1 cellular context compared by ENCODE assay signal in the genomic region with DNA sequence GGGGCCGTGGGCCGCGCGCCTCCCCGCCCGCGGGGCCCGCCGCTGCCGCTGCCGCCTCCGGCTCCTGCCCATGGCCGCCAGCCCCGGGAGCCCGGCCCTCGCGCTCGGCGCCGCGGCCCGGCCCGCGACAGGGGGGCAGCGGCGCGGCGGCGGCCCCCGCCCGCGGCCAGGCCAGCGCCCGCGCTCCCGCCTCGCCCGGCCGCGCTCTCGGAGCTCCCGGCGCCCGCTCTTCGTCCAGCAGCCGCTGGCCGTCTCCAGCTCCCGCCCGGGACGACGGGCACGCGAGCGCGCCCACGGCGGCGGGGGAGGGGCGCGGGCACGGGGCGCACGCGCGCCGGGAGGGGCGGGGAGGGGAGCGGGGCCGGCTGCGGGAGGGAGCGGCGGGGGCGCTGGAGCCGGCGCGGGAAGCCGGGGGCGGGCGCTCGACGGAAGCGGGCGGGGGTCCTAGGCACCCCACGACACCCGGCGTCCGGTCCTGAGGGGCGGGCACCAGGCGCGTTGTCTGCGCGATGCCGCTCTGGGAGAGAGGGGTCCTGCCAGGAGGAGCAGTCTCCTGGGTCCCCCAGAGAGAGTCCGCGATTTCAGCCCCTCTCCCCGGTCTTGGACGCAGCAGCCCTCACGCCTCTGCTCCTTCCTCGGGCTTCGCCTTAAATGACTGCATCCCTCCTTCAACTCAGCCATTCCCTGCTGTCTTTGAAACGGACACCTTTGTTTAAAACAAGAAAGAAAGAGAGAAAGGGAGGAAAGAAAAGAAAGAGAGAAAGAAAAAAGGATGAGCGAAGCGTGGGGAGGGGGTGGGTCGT.
TF ChIP-seq lines count a peak whose summit lies in the region.

No MANE protein-coding gene starts in this region.

TF ChIP-seq in HEK293, 187 proteins besides CTCF, POLR2A, EP300 and RAD21 (continued from another document):
- TF ChIP-seq, protein P1, sequence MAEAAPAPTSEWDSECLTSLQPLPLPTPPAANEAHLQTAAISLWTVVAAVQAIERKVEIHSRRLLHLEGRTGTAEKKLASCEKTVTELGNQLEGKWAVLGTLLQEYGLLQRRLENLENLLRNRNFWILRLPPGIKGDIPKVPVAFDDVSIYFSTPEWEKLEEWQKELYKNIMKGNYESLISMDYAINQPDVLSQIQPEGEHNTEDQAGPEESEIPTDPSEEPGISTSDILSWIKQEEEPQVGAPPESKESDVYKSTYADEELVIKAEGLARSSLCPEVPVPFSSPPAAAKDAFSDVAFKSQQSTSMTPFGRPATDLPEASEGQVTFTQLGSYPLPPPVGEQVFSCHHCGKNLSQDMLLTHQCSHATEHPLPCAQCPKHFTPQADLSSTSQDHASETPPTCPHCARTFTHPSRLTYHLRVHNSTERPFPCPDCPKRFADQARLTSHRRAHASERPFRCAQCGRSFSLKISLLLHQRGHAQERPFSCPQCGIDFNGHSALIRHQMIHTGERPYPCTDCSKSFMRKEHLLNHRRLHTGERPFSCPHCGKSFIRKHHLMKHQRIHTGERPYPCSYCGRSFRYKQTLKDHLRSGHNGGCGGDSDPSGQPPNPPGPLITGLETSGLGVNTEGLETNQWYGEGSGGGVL (tag by site-specific recombination; IDR thresholded peaks at IDR 0.05): no peak
- TF ChIP-seq, protein P2, sequence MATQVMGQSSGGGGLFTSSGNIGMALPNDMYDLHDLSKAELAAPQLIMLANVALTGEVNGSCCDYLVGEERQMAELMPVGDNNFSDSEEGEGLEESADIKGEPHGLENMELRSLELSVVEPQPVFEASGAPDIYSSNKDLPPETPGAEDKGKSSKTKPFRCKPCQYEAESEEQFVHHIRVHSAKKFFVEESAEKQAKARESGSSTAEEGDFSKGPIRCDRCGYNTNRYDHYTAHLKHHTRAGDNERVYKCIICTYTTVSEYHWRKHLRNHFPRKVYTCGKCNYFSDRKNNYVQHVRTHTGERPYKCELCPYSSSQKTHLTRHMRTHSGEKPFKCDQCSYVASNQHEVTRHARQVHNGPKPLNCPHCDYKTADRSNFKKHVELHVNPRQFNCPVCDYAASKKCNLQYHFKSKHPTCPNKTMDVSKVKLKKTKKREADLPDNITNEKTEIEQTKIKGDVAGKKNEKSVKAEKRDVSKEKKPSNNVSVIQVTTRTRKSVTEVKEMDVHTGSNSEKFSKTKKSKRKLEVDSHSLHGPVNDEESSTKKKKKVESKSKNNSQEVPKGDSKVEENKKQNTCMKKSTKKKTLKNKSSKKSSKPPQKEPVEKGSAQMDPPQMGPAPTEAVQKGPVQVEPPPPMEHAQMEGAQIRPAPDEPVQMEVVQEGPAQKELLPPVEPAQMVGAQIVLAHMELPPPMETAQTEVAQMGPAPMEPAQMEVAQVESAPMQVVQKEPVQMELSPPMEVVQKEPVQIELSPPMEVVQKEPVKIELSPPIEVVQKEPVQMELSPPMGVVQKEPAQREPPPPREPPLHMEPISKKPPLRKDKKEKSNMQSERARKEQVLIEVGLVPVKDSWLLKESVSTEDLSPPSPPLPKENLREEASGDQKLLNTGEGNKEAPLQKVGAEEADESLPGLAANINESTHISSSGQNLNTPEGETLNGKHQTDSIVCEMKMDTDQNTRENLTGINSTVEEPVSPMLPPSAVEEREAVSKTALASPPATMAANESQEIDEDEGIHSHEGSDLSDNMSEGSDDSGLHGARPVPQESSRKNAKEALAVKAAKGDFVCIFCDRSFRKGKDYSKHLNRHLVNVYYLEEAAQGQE (tag by site-specific recombination; IDR thresholded peaks at IDR 0.05): no peak
- TF ChIP-seq, protein P3, sequence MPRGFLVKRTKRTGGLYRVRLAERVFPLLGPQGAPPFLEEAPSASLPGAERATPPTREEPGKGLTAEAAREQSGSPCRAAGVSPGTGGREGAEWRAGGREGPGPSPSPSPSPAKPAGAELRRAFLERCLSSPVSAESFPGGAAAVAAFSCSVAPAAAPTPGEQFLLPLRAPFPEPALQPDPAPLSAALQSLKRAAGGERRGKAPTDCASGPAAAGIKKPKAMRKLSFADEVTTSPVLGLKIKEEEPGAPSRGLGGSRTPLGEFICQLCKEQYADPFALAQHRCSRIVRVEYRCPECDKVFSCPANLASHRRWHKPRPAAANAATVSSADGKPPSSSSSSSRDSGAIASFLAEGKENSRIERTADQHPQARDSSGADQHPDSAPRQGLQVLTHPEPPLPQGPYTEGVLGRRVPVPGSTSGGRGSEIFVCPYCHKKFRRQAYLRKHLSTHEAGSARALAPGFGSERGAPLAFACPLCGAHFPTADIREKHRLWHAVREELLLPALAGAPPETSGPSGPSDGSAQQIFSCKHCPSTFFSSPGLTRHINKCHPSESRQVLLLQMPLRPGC (tag by site-specific recombination; IDR thresholded peaks at IDR 0.05): no peak
- TF ChIP-seq, protein P4, sequence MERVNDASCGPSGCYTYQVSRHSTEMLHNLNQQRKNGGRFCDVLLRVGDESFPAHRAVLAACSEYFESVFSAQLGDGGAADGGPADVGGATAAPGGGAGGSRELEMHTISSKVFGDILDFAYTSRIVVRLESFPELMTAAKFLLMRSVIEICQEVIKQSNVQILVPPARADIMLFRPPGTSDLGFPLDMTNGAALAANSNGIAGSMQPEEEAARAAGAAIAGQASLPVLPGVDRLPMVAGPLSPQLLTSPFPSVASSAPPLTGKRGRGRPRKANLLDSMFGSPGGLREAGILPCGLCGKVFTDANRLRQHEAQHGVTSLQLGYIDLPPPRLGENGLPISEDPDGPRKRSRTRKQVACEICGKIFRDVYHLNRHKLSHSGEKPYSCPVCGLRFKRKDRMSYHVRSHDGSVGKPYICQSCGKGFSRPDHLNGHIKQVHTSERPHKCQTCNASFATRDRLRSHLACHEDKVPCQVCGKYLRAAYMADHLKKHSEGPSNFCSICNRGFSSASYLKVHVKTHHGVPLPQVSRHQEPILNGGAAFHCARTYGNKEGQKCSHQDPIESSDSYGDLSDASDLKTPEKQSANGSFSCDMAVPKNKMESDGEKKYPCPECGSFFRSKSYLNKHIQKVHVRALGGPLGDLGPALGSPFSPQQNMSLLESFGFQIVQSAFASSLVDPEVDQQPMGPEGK (tag by site-specific recombination; IDR thresholded peaks at IDR 0.05): no peak
